Comparison of ENCODE assay signal across 1 cellular context in genomic region chr6:33161354-33162320, GRCh38.
A peak's percentile ranks its signal among the peaks of the same experiment; 100 is the strongest.
TF ChIP-seq lines count a peak whose summit lies in the region.

No MANE protein-coding gene starts in this region.

TF ChIP-seq in H1, 55 proteins besides CTCF, POLR2A, EP300 and RAD21 (continued from another document):
- TF ChIP-seq SIN3A (conservative IDR thresholded peaks at IDR 0.05 in 1 of 2, IDR thresholded peaks at IDR 0.05 in 1 of 2; ENCODE audit: low read depth in 1 of 2, low read length in 2 of 2) (0 out of 4 replicates have a peak, but pooled peaks have one; percentile 29 to 42), ATF3 (IDR thresholded peaks at IDR 0.05; ENCODE audit: insufficient read depth, low read depth, low read length) (no peak), KDM4A (IDR thresholded peaks at IDR 0.05; ENCODE audit: low read depth, low read length, severe bottlenecking) (peak; percentile 98), RXRA (IDR thresholded peaks at IDR 0.05; ENCODE audit: insufficient read depth, low read depth, low read length) (no peak), CREB1 (IDR thresholded peaks at IDR 0.05) (no peak), PHF8 (conservative IDR thresholded peaks at IDR 0.05; ENCODE audit: low read depth, low read length) (peak; percentile 54), ASH2L (IDR thresholded peaks at IDR 0.05; ENCODE audit: low read length) (peak; percentile 37), SUZ12 (IDR thresholded peaks at IDR 0.05; ENCODE audit: low read length) (no peak), MAX (IDR thresholded peaks at IDR 0.05) (0 out of 2 replicates have a peak, but pooled peaks have one; percentile 35), SP1 (IDR thresholded peaks at IDR 0.05; ENCODE audit: low read depth, low read length) (no peak), FOSL1 (IDR thresholded peaks at IDR 0.05; ENCODE audit: insufficient read depth, low read depth, low read length) (no peak), NRF1 (IDR thresholded peaks at IDR 0.05; ENCODE audit: low read depth, low read length) (no peak), RBBP5 (IDR thresholded peaks at IDR 0.05; ENCODE audit: borderline replicate concordance, low read depth, low read length) (no peak), ATF2 (IDR thresholded peaks at IDR 0.05; ENCODE audit: low read length) (no peak), EGR1 (IDR thresholded peaks at IDR 0.05; ENCODE audit: borderline replicate concordance, low read depth, low read length) (0 out of 2 replicates have a peak, but pooled peaks have one; percentile 16), EZH2 (IDR thresholded peaks at IDR 0.05; ENCODE audit: low read depth, low read length, severe bottlenecking) (peak; percentile 39), CHD7 (IDR thresholded peaks at IDR 0.05; ENCODE audit: insufficient replicate concordance, low read length) (no peak), TAF7 (optimal IDR thresholded peaks at IDR 0.05; ENCODE audit: borderline replicate concordance, low read depth, low read length) (peak; percentile 19), RNF2 (IDR thresholded peaks at IDR 0.05; ENCODE audit: borderline replicate concordance, low read depth, low read length, missing control alignments, poor library complexity, severe bottlenecking) (no peak)
